In the genomic region with DNA sequence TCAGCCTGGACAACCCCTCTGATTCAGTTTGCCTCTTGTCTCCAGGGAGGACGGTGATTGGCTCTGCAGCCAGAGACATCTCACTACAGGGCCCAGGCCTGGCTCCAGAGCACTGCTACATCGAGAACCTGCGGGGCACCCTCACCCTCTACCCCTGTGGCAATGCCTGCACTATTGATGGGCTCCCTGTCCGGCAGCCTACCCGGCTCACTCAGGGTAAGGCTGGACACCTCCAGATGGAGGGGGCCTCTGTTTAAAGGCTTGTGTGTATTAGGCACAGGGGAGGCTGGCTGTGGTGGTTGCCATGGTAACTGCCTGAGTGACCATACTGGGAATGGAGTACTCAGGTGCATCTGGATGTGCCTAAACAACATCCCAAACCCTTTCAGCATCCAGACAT, we compare ENCODE assay signal across 16 cellular contexts. TPM values are rescaled to one million over a fixed set of nuclear protein-coding genes. Genes with fewer than 3 reads are reported as not detected.
A peak's percentile ranks its signal among the peaks of the same experiment; 100 is the strongest.
DNase-seq lines count a peak whose midpoint lies in the region; ATAC-seq, FAIRE-seq and TF ChIP-seq lines count a peak whose summit lies in the region.
"Had no signal": no experiment of that assay in that cellular context is flagged by ENCODE, and none has a peak within 500 bp of the region (broad histone marks: within the 10 kb centered on the region; RNA-seq: fewer than 3 reads in every experiment).

No MANE protein-coding gene starts in this region.

- CTCF ChIA-PET in AG04450 (lab: Charles Lee), result no interaction called here

- H3K79me2 ChIP-seq in neural progenitor cell (ENCODE audit: low read depth), result peaks cover 3% of the 10 kb centered on the region

- DNase-seq in AG04450 (ENCODE audit: low read depth, low spot score) (no peak), M059J (ENCODE audit: low read depth) (peak; percentile 31), cardiac muscle cell (ENCODE audit: low read depth in 1 of 2, low spot score in 1 of 2) (no peak), neural progenitor cell (ENCODE audit: low spot score) (peak; percentile 78), SKM-1 (lab: John Stamatoyannopoulos, UW; ENCODE audit: unreplicated experiment) (no peak), small intestine (no peak)
- no peak for DNase-seq in stimulated activated CD4-positive, alpha-beta T cell treated with anti-CD3 and anti-CD28 coated beads, Interleukin-15, amount 100 ng/mL, for 24 hours
- DNase-seq: activated CD4-positive, alpha-beta T cell treated with anti-CD3 and anti-CD28 coated beads, Interleukin-2, amount 50 U/mL, for 4 hours; C1 segment of cervical spinal cord; stimulated activated naive CD4-positive, alpha-beta T cell; T-helper 9 cell had no signal

- H3K27ac ChIP-seq in AG04450 (ENCODE audit: low read depth, low read length) (peak overlapping the region; percentile 22), cardiac muscle cell (peak overlapping the region; percentile 89), neural progenitor cell (peak overlapping the region; percentile 91), small intestine (ENCODE audit: low read depth in 1 of 2, low read length in 1 of 2) (no peak overlapping the region)
- H3K27ac ChIP-seq: epithelial cell of prostate, HL-60 had no signal

- no peak overlapping the region for H2AFZ ChIP-seq in neural progenitor cell (replicated peaks)

- H3K9ac ChIP-seq in neural progenitor cell, result no peak overlapping the region

- H3K4me1 Mint-ChIP-seq in neural progenitor cell, result peaks cover 84% of the 10 kb centered on the region

- POLR2A ChIA-PET in AG04450 (lab: Yijun Ruan, JAX), result no interaction called here

- H3K27me3 ChIP-seq in AG04450 (ENCODE audit: control insufficient read depth, insufficient read depth, low read length) (no peaks in the 10 kb centered on the region), cardiac muscle cell (peaks cover 5% of the 10 kb centered on the region), neural progenitor cell (peaks cover 6% of the 10 kb centered on the region), small intestine (ENCODE audit: control insufficient read depth in 2 of 2, insufficient read depth in 2 of 2, low read length in 2 of 2) (peaks cover 0 to 5% of the 10 kb centered on the region in 2 donors)

- ATAC-seq in GM19324 (IDR thresholded peaks at IDR 0.05; ENCODE audit: low FRiP score, unreplicated experiment), result no peak
- ATAC-seq: activated T-helper 17 cell treated with anti-CD3 and anti-CD28 coated beads, Interleukin-2, amount 50 U/mL, for 72 hours; Panc1 had no signal

- peak overlapping the region; percentile 79 for H3K4me2 ChIP-seq in neural progenitor cell

- no peaks in the 10 kb centered on the region for H3K36me3 ChIP-seq in cardiac muscle cell
- H3K36me3 ChIP-seq in neural progenitor cell, result no peaks in the 10 kb centered on the region
- H3K36me3 ChIP-seq in small intestine (ENCODE audit: control insufficient read depth in 2 of 2, insufficient read depth in 2 of 2, low read length in 2 of 2), result no peaks in the 10 kb centered on the region

- H4K20me1 ChIP-seq in neural progenitor cell (ENCODE audit: low read depth), result no peaks in the 10 kb centered on the region

- 90 to 100% (median 92%) methylated on average over 3 to 5 of the region's 5 CpGs for WGBS in small intestine, 3 donors

- H3K4me3 Mint-ChIP-seq in neural progenitor cell, result no peak overlapping the region
- H3K4me3 Mint-ChIP-seq: activated T-helper 17 cell treated with anti-CD3 and anti-CD28 coated beads, Interleukin-2, amount 50 U/mL, for 72 hours had no signal

- H3K27me3 Mint-ChIP-seq in neural progenitor cell (ENCODE audit: insufficient read depth, low read depth), result peaks cover 13% of the 10 kb centered on the region

- no peaks in the 10 kb centered on the region for H3K36me3 Mint-ChIP-seq in neural progenitor cell

- peaks cover 34% of the 10 kb centered on the region for H3F3A ChIP-seq in neural progenitor cell (ENCODE audit: low read depth)

- peaks cover 35% of the 10 kb centered on the region for H3K4me1 ChIP-seq in cardiac muscle cell (ENCODE audit: low read depth)
- peaks cover 81% of the 10 kb centered on the region for H3K4me1 ChIP-seq in neural progenitor cell
- peaks cover 2 to 5% of the 10 kb centered on the region in 2 donors for H3K4me1 ChIP-seq in small intestine (ENCODE audit: control insufficient read depth in 2 of 2, insufficient read depth in 1 of 2, low read depth in 1 of 2, low read length in 1 of 2)

- H3K9me3 Mint-ChIP-seq in neural progenitor cell, result no peaks in the 10 kb centered on the region
- H3K9me3 Mint-ChIP-seq: activated T-helper 17 cell treated with anti-CD3 and anti-CD28 coated beads, Interleukin-2, amount 50 U/mL, for 72 hours had no signal

- H3K27ac Mint-ChIP-seq in neural progenitor cell, result peak overlapping the region; percentile 95
- H3K27ac Mint-ChIP-seq: activated T-helper 17 cell treated with anti-CD3 and anti-CD28 coated beads, Interleukin-2, amount 50 U/mL, for 72 hours had no signal

- H3K9me3 ChIP-seq in AG04450 (ENCODE audit: control insufficient read depth, insufficient read depth, low read length) (no peaks in the 10 kb centered on the region), cardiac muscle cell (ENCODE audit: low read depth) (no peaks in the 10 kb centered on the region), neural progenitor cell (ENCODE audit: low read depth) (no peaks in the 10 kb centered on the region), small intestine (ENCODE audit: control insufficient read depth, low read depth) (no peaks in the 10 kb centered on the region)

- no peak overlapping the region for H3K4me3 ChIP-seq in AG04450 (ENCODE audit: low read depth, low read length)
- H3K4me3 ChIP-seq in cardiac muscle cell, result no peak overlapping the region
- no peak overlapping the region for H3K4me3 ChIP-seq in neural progenitor cell
- no peak overlapping the region for H3K4me3 ChIP-seq in small intestine (ENCODE audit: low read depth in 1 of 2, low read length in 2 of 2)

- FAIRE-seq in small intestine (lab: Jason Lieb, UNC), result no peak

- TF ChIP-seq CTCF in AG04450 (IDR thresholded peaks at IDR 0.05; ENCODE audit: low read depth, low read length) (no peak), cardiac muscle cell (IDR thresholded peaks at IDR 0.05; ENCODE audit: low read depth, low read length) (no peak), neural progenitor cell (IDR thresholded peaks at IDR 0.05) (no peak)

RNA-seq across cellular contexts. Expression of a gene that starts 8.6 kb away (rescaled TPM):
- polyA plus RNA-seq in AG04450 (2011; rRNA removed) (83.0 and 97.6 TPM in 2 replicates), cardiac muscle cell (56.7 and 60.2 TPM in 2 replicates), small intestine (10 to 100 TPM; 14.1 to 30.7 (median 15.1) TPM)
- 122 and 164 TPM in 2 replicates for polyA minus RNA-seq in AG04450 (2011; rRNA and poly(A)+ RNA removed)
- total RNA-seq in M059J (2014; rRNA removed; shearing (Covaris generic)), result 66.8 and 76.7 TPM in 2 replicates
- total RNA-seq in cardiac muscle cell (95.7 and 126 TPM in 2 replicates), neural progenitor cell (ENCODE audit: low replicate concordance) (35.7 and 100 TPM in 2 replicates)

RNA-seq across cellular contexts. Expression of a gene that starts 43.8 kb away (rescaled TPM):
- polyA plus RNA-seq in AG04450 (2011; rRNA removed), result 303 and 387 TPM in 2 replicates
- 165 and 229 TPM in 2 replicates for polyA minus RNA-seq in AG04450 (2011; rRNA and poly(A)+ RNA removed)
- total RNA-seq in M059J (2014; rRNA removed; shearing (Covaris generic)), result 246 and 304 TPM in 2 replicates
- total RNA-seq in cardiac muscle cell, result 77.6 and 94.3 TPM in 2 replicates
- polyA plus RNA-seq in cardiac muscle cell, result 117 and 124 TPM in 2 replicates
- total RNA-seq in neural progenitor cell (ENCODE audit: low replicate concordance), result 97.8 and 112 TPM in 2 replicates
- 100 to 1,000 TPM in 2 of 3 donors, 10 to 100 TPM in 1; 79.7 to 125 (median 103) TPM for polyA plus RNA-seq in small intestine

RNA-seq across cellular contexts. Expression of a gene that starts 50.3 kb away (rescaled TPM):
- polyA plus RNA-seq in AG04450 (2011; rRNA removed), result 40.8 and 57.2 TPM in 2 replicates
- polyA minus RNA-seq in AG04450 (2011; rRNA and poly(A)+ RNA removed), result 25.8 and 26.3 TPM in 2 replicates
- 52.3 and 55.3 TPM in 2 replicates for total RNA-seq in M059J (2014; rRNA removed; shearing (Covaris generic))
- total RNA-seq in cardiac muscle cell, result 22.0 and 25.2 TPM in 2 replicates
- polyA plus RNA-seq in cardiac muscle cell, result 24.5 and 24.8 TPM in 2 replicates
- total RNA-seq in neural progenitor cell (ENCODE audit: low replicate concordance), result 40.1 and 47.5 TPM in 2 replicates
- polyA plus RNA-seq in small intestine, result 1 to 10 TPM; 5.8 to 9.5 (median 7.3) TPM

Comparison
In these comparisons a context has a peak if more than half of its experiments do, and no peak if none do; other contexts are left out.
1. DNase-seq: peak in M059J (single experiment) and neural progenitor cell (single experiment); none in AG04450 (single experiment), cardiac muscle cell (0 of 2), stimulated activated CD4-positive, alpha-beta T cell treated with anti-CD3 and anti-CD28 coated beads, Interleukin-15, amount 100 ng/mL, for 24 hours (single experiment), SKM-1 (single experiment) and small intestine (single experiment).
2. H3K27ac ChIP-seq: peak in AG04450 (single experiment), cardiac muscle cell (single experiment) and neural progenitor cell (single experiment); none in small intestine (0 of 2).